Comparison of ENCODE assay signal across 11 cellular contexts in genomic region chr7:139734395-139734794, GRCh38. TPM values are rescaled to one million over a fixed set of nuclear protein-coding genes. Genes with fewer than 3 reads are reported as not detected.
DNase-seq lines count a peak whose midpoint lies in the region; ATAC-seq and TF ChIP-seq lines count a peak whose summit lies in the region.
"Had no signal": no experiment of that assay in that cellular context is flagged by ENCODE, and none has a peak within 500 bp of the region (broad histone marks: within the 10 kb centered on the region; RNA-seq: fewer than 3 reads in every experiment).

No MANE protein-coding gene starts in this region.

- peak; percentile 4 for TF ChIP-seq CTCF in choroid plexus epithelial cell (conservative IDR thresholded peaks at IDR 0.05; ENCODE audit: low read depth, low read length)

- no peaks in the 10 kb centered on the region for H3K27me3 Mint-ChIP-seq in IgD-negative memory B cell
- no peaks in the 10 kb centered on the region for H3K27me3 Mint-ChIP-seq in activated T-cell treated with anti-CD3 and anti-CD28 coated beads, Interleukin-2, amount 50 U/mL, for 4 hours (ENCODE audit: low read depth)
- H3K27me3 Mint-ChIP-seq: T-helper 17 cell had no signal

- peaks cover 9% of the 10 kb centered on the region for H3K36me3 Mint-ChIP-seq in IgD-negative memory B cell
- H3K36me3 Mint-ChIP-seq in activated T-cell treated with anti-CD3 and anti-CD28 coated beads, Interleukin-2, amount 50 U/mL, for 4 hours (ENCODE audit: insufficient read depth), result peaks cover 8% of the 10 kb centered on the region

- DNase-seq in choroid plexus epithelial cell (ENCODE audit: low read depth) (peak; percentile 99), kidney tubule cell (ENCODE audit: low spot score) (peak; percentile 78), substantia nigra (lab: John Stamatoyannopoulos, UW) (no peak), cortex of kidney (lab: John Stamatoyannopoulos, UW) (no peak)
- DNase-seq in activated T-cell treated with anti-CD3 and anti-CD28 coated beads, Interleukin-2, amount 50 U/mL, for 4 hours, result no peak
- DNase-seq: NCI-H1105, T-helper 17 cell had no signal

- H3K27ac Mint-ChIP-seq in IgD-negative memory B cell, result peak overlapping the region in 2 of 3 donors; percentile 53 to 56
- H3K27ac Mint-ChIP-seq: activated T-helper 2 cell treated with anti-CD3 and anti-CD28 coated beads, Interferon-gamma antibody, Interleukin-2, Interleukin-4, amounts not matched to agents 10 μg/mL and 5 μg/mL and 100 μg/mL, durations not matched to agents 14 hours and 24 hours and 36 hours had no signal

- H3K4me3 ChIP-seq in choroid plexus epithelial cell (ENCODE audit: low read depth, low read length), result no peak overlapping the region

- peaks cover 0 to 2% (median 0%) of the 10 kb centered on the region in 3 donors for H3K9me3 Mint-ChIP-seq in IgD-negative memory B cell
- H3K9me3 Mint-ChIP-seq in activated T-cell treated with anti-CD3 and anti-CD28 coated beads, Interleukin-2, amount 50 U/mL, for 4 hours, result no peaks in the 10 kb centered on the region

- H3K4me1 Mint-ChIP-seq in IgD-negative memory B cell, result peaks cover 38 to 70% (median 67%) of the 10 kb centered on the region in 3 donors
- peaks cover 71% of the 10 kb centered on the region for H3K4me1 Mint-ChIP-seq in activated T-cell treated with anti-CD3 and anti-CD28 coated beads, Interleukin-2, amount 50 U/mL, for 4 hours (ENCODE audit: low read depth)

- ATAC-seq in HG03025 (IDR thresholded peaks at IDR 0.05; ENCODE audit: low FRiP score, unreplicated experiment), result no peak
- ATAC-seq in activated T-cell treated with anti-CD3 and anti-CD28 coated beads, Interleukin-2, amount 50 U/mL, for 4 hours, result no peak
- ATAC-seq in GM19455 (IDR thresholded peaks at IDR 0.05; ENCODE audit: unreplicated experiment), result no peak
- ATAC-seq: T-helper 17 cell had no signal

- H3K27ac ChIP-seq in substantia nigra (ENCODE audit: low read depth, low read length, poor library complexity, severe bottlenecking), result peak overlapping the region; percentile 32

- peak overlapping the region in 1 of 4 donors; percentile 76 for H3K4me3 Mint-ChIP-seq in IgD-negative memory B cell
- no peak overlapping the region for H3K4me3 Mint-ChIP-seq in activated T-cell treated with anti-CD3 and anti-CD28 coated beads, Interleukin-2, amount 50 U/mL, for 4 hours
- H3K4me3 Mint-ChIP-seq: T-helper 17 cell had no signal

RNA-seq across cellular contexts. Expression of gene HIPK2, which starts 43.4 kb away (rescaled TPM):
- polyA plus RNA-seq in IgD-negative memory B cell, result 5.5 TPM
- total RNA-seq in activated T-cell treated with anti-CD3 and anti-CD28 coated beads, Interleukin-2, amount 50 U/mL, for 4 hours, result 10 to 100 TPM; 20.3 to 26.8 (median 26.1) TPM

Comparison
In these comparisons a context has a peak if more than half of its experiments do, and no peak if none do; other contexts are left out.
1. DNase-seq: peak in choroid plexus epithelial cell (single experiment) and kidney tubule cell (single experiment); none in substantia nigra (0 of 49), activated T-cell treated with anti-CD3 and anti-CD28 coated beads, Interleukin-2, amount 50 U/mL, for 4 hours (single experiment) and cortex of kidney (single experiment).